Comparison of ENCODE assay signal across 1 cellular context in the genomic region with DNA sequence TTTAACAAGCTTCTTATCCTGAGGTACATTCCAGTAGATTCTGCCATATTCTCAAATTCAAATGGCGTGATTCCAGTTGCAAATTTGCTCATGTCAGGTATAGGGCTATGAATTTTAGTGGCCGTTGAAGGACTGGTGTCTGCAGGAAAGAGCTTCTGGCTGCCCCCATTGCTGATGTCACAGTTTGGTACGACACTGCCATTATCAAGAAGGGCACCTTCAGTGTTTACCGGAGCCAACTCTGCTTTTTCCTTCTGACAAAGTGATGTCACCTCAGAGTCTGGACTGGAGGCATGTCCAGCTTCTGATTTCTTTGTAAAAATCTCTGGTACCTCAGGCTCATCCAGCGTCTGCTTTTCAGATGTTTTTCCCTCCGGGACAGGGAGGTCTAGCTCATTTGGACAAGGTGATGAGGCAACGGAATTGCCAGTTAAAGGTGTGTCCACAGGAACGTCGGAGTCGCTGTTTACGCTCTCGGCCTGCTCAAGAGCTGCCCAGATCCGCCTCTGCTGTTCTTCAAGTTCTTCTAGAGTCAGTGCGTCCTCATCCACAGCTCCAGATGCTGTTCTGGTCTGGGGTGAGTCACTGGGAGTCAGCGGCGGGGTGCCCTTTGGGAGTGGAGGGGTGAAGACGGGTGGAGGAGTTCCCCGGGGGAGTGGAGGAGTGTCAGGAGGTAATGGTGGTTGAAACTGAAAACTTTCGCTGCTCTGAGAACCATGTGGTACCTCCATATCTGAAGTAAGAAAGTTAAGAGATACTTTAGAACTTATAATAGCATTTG.
A peak's percentile ranks its signal among the peaks of the same experiment; 100 is the strongest.
TF ChIP-seq lines count a peak whose summit lies in the region.

No MANE protein-coding gene starts in this region.

TF ChIP-seq in HepG2, 621 proteins besides CTCF, POLR2A, EP300 and RAD21:
- TF ChIP-seq ZKSCAN1 (IDR thresholded peaks at IDR 0.05; ENCODE audit: low read length) (no peak), RBFOX2 (IDR thresholded peaks at IDR 0.05; ENCODE audit: low read depth, low read length) (0 out of 2 replicates have a peak, but pooled peaks have one; percentile 0)
